Comparison of ENCODE assay signal across 18 cellular contexts in the genomic region with DNA sequence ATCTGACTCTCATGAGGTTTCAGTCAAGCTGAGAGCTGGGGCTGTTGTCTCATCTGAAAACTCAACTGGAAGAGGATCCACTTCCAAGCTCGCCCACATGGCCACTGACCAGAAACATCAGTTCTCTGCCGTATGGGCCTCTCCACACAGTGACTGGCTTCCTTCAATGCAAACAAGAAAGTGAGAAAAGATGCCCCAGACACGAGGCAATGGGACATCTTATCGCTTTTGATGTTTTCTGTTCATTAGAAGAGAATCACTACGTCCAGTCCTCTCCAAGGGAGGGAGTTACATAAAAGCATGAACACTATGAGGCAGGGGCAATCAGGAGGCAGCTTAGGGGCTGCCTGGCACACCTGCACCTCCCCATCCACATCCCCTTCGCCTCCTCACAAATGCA.
A peak's percentile ranks its signal among the peaks of the same experiment; 100 is the strongest.
DNase-seq lines count a peak whose midpoint lies in the region; ATAC-seq and TF ChIP-seq lines count a peak whose summit lies in the region.
"Had no signal": no experiment of that assay in that cellular context is flagged by ENCODE, and none has a peak within 500 bp of the region (broad histone marks: within the 10 kb centered on the region; RNA-seq: fewer than 3 reads in every experiment).

No MANE protein-coding gene starts in this region.

- H3K36me3 ChIP-seq in esophagus muscularis mucosa: peaks cover 0 to 26% (median 5%) of the 10 kb centered on the region in 4 donors
- H3K36me3 ChIP-seq in effector memory CD4-positive, alpha-beta T cell (ENCODE audit: control insufficient read depth, insufficient read depth, low read length): peaks cover 4% of the 10 kb centered on the region

- H3K4me1 Mint-ChIP-seq in nephron progenitor cell: peaks cover 34% of the 10 kb centered on the region

- H3K9me3 ChIP-seq in esophagus muscularis mucosa: no peaks in the 10 kb centered on the region
- no peaks in the 10 kb centered on the region for H3K9me3 ChIP-seq in effector memory CD4-positive, alpha-beta T cell (ENCODE audit: control insufficient read depth, low read length)
- H3K9me3 ChIP-seq: A549; BLaER1 treated with 17β-estradiol and CSF1 and Interleukin-3, amounts not matched to agents 10 nM and 100 nM; Caco-2 had no signal

- TF ChIP-seq CTCF in esophagus muscularis mucosa (IDR thresholded peaks at IDR 0.05) (no peak), nephron progenitor cell (IDR thresholded peaks at IDR 0.05) (no peak)

- H3K27me3 ChIP-seq in esophagus muscularis mucosa: no peaks in the 10 kb centered on the region
- H3K27me3 ChIP-seq in effector memory CD4-positive, alpha-beta T cell (replicated peaks; ENCODE audit: control insufficient read depth, insufficient read depth, low read length, poor library complexity, severe bottlenecking): no peaks in the 10 kb centered on the region
- H3K27me3 ChIP-seq: BLaER1 treated with 17β-estradiol and CSF1 and Interleukin-3, amounts not matched to agents 10 nM and 100 nM had no signal

- no peak overlapping the region for H3K27ac ChIP-seq in esophagus muscularis mucosa (replicated peaks in 1 of 4)
- H3K27ac ChIP-seq in effector memory CD4-positive, alpha-beta T cell (ENCODE audit: insufficient read depth, low read length, poor library complexity, severe bottlenecking): no peak overlapping the region
- H3K27ac ChIP-seq: 22Rv1; BLaER1 treated with 17β-estradiol and CSF1 and Interleukin-3, amounts not matched to agents 10 nM and 100 nM had no signal

- peak overlapping the region; percentile 40 for H3K27ac Mint-ChIP-seq in nephron progenitor cell
- H3K27ac Mint-ChIP-seq: B cell; CD4-positive, alpha-beta T cell; CD8-positive, alpha-beta T cell had no signal

- intact Hi-C loops in cardiac septum (cut with DNase I): loop anchor here (5.0 kb wide), 1 partner anchor 897 kb away; no protein-coding TSS in a partner anchor
- intact Hi-C loops in left cardiac atrium (cut with DNase I): no loop called here
- intact Hi-C loops in esophagus muscularis mucosa (cut with DNase I): loop anchor here (5.0 to 10.0 kb wide), 2 partner anchors 305 to 377 kb away; a partner anchor contains a TSS

- H3K4me3 Mint-ChIP-seq in nephron progenitor cell: no peak overlapping the region
- H3K4me3 Mint-ChIP-seq: B cell; CD4-positive, alpha-beta T cell; CD8-positive, alpha-beta T cell had no signal

- ATAC-seq in left cardiac atrium (no peak), HG03460 (IDR thresholded peaks at IDR 0.05; ENCODE audit: unreplicated experiment) (no peak), HG03342 (IDR thresholded peaks at IDR 0.05; ENCODE audit: unreplicated experiment) (no peak)
- ATAC-seq: A549; CD8-positive, alpha-beta T cell had no signal

- peak; percentile 17 for DNase-seq in cardiac septum (ENCODE audit: low spot score)
- no peak for DNase-seq in left cardiac atrium
- DNase-seq in esophagus muscularis mucosa (ENCODE audit: extremely low spot score): peak; percentile 83
- no peak for DNase-seq in nephron progenitor cell
- no peak for DNase-seq in effector memory CD4-positive, alpha-beta T cell
- DNase-seq: AML-193; Caco-2; Calu3; CD4-positive, alpha-beta T cell; CD8-positive, alpha-beta T cell; DMS79 treated with DMSO at 0.1 percent for 48 hours; GF-D8 had no signal

- H3K27me3 Mint-ChIP-seq in nephron progenitor cell (ENCODE audit: low read depth, poor library complexity): peaks cover 7% of the 10 kb centered on the region
- H3K27me3 Mint-ChIP-seq: B cell; CD4-positive, alpha-beta T cell had no signal

- TF ChIP-seq POLR2A in esophagus muscularis mucosa (IDR thresholded peaks at IDR 0.05; ENCODE audit: low read depth): no peak

- H3K36me3 Mint-ChIP-seq in nephron progenitor cell (ENCODE audit: low read depth): no peaks in the 10 kb centered on the region

- no peak for TF ChIP-seq EP300 in esophagus muscularis mucosa (IDR thresholded peaks at IDR 0.05)

- 87% methylated on average over 6 of the region's 6 CpGs for WGBS in esophagus muscularis mucosa

- peaks cover 25 to 50% (median 45%) of the 10 kb centered on the region in 4 donors for H3K4me1 ChIP-seq in esophagus muscularis mucosa
- no peaks in the 10 kb centered on the region for H3K4me1 ChIP-seq in effector memory CD4-positive, alpha-beta T cell (ENCODE audit: control insufficient read depth, insufficient read depth, low read length, poor library complexity, severe bottlenecking)
- H3K4me1 ChIP-seq: Caco-2 had no signal

- no peak overlapping the region for H3K4me3 ChIP-seq in esophagus muscularis mucosa
- H3K4me3 ChIP-seq in effector memory CD4-positive, alpha-beta T cell (ENCODE audit: insufficient read depth, low read depth, low read length, poor library complexity, severe bottlenecking): no peak overlapping the region
- H3K4me3 ChIP-seq: A549; BLaER1 treated with 17β-estradiol and CSF1 and Interleukin-3, amounts not matched to agents 10 nM and 100 nM had no signal

- no peaks in the 10 kb centered on the region for H3K9me3 Mint-ChIP-seq in nephron progenitor cell
- H3K9me3 Mint-ChIP-seq: CD4-positive, alpha-beta T cell; CD8-positive, alpha-beta T cell had no signal

Comparison
In these comparisons a context has a peak if more than half of its experiments do, and no peak if none do; other contexts are left out.
1. DNase-seq: peak in cardiac septum (single experiment) and esophagus muscularis mucosa (single experiment); none in left cardiac atrium (single experiment), nephron progenitor cell (single experiment) and effector memory CD4-positive, alpha-beta T cell (0 of 3).
2. intact Hi-C loops: an anchor here in cardiac septum (5.0 kb wide) and esophagus muscularis mucosa (5.0 to 10.0 kb wide); none called in left cardiac atrium.